Comparison of ENCODE assay signal across 1 cellular context in the genomic region with DNA sequence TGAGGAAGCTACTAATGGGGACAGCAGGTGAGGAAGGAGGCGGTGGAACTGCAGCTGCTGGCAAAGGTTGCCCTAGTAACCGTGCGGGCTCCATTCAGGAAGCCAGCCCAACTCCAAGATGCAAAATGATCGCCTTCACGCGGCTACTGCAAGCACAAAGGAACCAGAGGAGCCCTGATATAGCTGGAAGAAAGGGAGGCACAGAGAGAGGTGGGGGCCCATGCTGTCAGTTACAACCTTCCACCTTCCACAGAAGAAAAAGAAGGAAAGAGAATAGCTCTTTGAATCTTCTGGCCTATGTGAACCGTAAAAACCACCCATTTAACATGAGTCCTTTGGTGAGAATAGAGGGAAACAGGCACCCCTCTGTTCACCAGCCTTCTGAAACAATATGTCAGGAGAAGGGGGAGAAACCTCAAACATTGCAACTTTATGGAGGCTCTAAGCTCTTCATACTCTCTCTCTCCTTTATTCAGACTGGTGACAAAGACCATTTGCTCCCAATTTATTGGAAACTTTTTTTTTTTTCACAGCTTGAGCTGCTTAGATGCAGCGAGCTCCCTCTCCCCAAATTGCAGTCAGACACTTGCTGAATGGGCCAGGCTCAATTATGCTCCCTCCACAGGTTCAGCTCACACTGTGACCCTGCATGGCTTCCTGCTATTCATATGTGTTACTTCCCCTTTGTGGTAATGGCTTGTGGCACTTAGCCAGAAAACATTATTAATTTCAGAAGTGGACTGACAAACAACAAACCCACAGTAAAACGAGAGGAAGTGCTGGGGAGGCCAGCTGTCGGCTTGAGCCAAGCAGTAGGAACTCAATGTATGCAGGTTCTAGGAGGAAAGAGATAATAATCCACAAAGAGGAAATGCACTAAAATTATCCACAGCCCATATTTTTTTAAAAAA.
A peak's percentile ranks its signal among the peaks of the same experiment; 100 is the strongest.
TF ChIP-seq lines count a peak whose summit lies in the region.

No MANE protein-coding gene starts in this region.

TF ChIP-seq in HepG2, 621 proteins besides CTCF, POLR2A, EP300 and RAD21 (continued from another document and continues in another):
- TF ChIP-seq ZNF468 (CRISPR knock-in tag; IDR thresholded peaks at IDR 0.05) (no peak), NFE2L1 (CRISPR knock-in tag; IDR thresholded peaks at IDR 0.05; ENCODE audit: borderline replicate concordance) (no peak), TCF12 (IDR thresholded peaks at IDR 0.05) (no peak), TCF12 (CRISPR knock-in tag; IDR thresholded peaks at IDR 0.05) (no peak), PHF8 (CRISPR knock-in tag; IDR thresholded peaks at IDR 0.05) (no peak), ZNF614 (CRISPR knock-in tag; IDR thresholded peaks at IDR 0.05; ENCODE audit: borderline replicate concordance) (no peak), ZNF776 (CRISPR knock-in tag; IDR thresholded peaks at IDR 0.05) (no peak), NR2F6 (IDR thresholded peaks at IDR 0.05) (no peak), NR2F6 (CRISPR knock-in tag; IDR thresholded peaks at IDR 0.05) (0 out of 2 replicates have a peak, but pooled peaks have one; percentile 24), RCOR2 (CRISPR knock-in tag; IDR thresholded peaks at IDR 0.05) (no peak), ZNF660 (CRISPR knock-in tag; IDR thresholded peaks at IDR 0.05; ENCODE audit: borderline replicate concordance, low read depth) (no peak), ZNF367 (CRISPR knock-in tag; IDR thresholded peaks at IDR 0.05; ENCODE audit: borderline replicate concordance) (no peak), DMAP1 (CRISPR knock-in tag; IDR thresholded peaks at IDR 0.05) (no peak), SP2 (CRISPR knock-in tag; IDR thresholded peaks at IDR 0.05) (no peak), MED1 (CRISPR knock-in tag; IDR thresholded peaks at IDR 0.05) (no peak), ZNF878 (CRISPR knock-in tag; IDR thresholded peaks at IDR 0.05) (no peak), SOX13 (IDR thresholded peaks at IDR 0.05) (no peak), SOX13 (CRISPR knock-in tag; conservative IDR thresholded peaks at IDR 0.05 in 1 of 2, IDR thresholded peaks at IDR 0.05 in 1 of 2) (peak in 1 of 2 experiments; percentile 6; a peak in 1 of 4 replicates), BORCS8-MEF2B (CRISPR knock-in tag; IDR thresholded peaks at IDR 0.05) (no peak), MEIS2 (CRISPR knock-in tag; IDR thresholded peaks at IDR 0.05) (no peak), ZNF441 (CRISPR knock-in tag; IDR thresholded peaks at IDR 0.05; ENCODE audit: borderline replicate concordance) (no peak), SRSF9 (IDR thresholded peaks at IDR 0.05; ENCODE audit: borderline replicate concordance, insufficient read depth, low read depth, low read length, poor library complexity, severe bottlenecking) (no peak), SAP130 (CRISPR knock-in tag; IDR thresholded peaks at IDR 0.05; ENCODE audit: low read depth) (peak; percentile 44), ZMYM3 (CRISPR knock-in tag; IDR thresholded peaks at IDR 0.05) (no peak), FOXM1 (CRISPR knock-in tag; IDR thresholded peaks at IDR 0.05) (no peak), HDAC1 (CRISPR knock-in tag; IDR thresholded peaks at IDR 0.05) (peak; percentile 24; the same call in 1 of the 2 replicates), RFXANK (CRISPR knock-in tag; IDR thresholded peaks at IDR 0.05) (no peak), ARNT (IDR thresholded peaks at IDR 0.05) (no peak), ZNF451 (CRISPR knock-in tag; IDR thresholded peaks at IDR 0.05) (no peak), ZFP62 (CRISPR knock-in tag; IDR thresholded peaks at IDR 0.05) (no peak), NAIF1 (CRISPR knock-in tag; IDR thresholded peaks at IDR 0.05; ENCODE audit: borderline replicate concordance) (no peak)
- TF ChIP-seq, protein P1, sequence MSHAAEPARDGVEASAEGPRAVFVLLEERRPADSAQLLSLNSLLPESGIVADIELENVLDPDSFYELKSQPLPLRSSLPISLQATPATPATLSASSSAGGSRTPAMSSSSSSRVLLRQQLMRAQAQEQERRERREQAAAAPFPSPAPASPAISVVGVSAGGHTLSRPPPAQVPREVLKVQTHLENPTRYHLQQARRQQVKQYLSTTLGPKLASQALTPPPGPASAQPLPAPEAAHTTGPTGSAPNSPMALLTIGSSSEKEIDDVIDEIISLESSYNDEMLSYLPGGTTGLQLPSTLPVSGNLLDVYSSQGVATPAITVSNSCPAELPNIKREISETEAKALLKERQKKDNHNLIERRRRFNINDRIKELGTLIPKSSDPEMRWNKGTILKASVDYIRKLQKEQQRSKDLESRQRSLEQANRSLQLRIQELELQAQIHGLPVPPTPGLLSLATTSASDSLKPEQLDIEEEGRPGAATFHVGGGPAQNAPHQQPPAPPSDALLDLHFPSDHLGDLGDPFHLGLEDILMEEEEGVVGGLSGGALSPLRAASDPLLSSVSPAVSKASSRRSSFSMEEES (CRISPR knock-in tag; IDR thresholded peaks at IDR 0.05): 0 out of 2 replicates have a peak, but pooled peaks have one; percentile 17
- TF ChIP-seq, protein P2, sequence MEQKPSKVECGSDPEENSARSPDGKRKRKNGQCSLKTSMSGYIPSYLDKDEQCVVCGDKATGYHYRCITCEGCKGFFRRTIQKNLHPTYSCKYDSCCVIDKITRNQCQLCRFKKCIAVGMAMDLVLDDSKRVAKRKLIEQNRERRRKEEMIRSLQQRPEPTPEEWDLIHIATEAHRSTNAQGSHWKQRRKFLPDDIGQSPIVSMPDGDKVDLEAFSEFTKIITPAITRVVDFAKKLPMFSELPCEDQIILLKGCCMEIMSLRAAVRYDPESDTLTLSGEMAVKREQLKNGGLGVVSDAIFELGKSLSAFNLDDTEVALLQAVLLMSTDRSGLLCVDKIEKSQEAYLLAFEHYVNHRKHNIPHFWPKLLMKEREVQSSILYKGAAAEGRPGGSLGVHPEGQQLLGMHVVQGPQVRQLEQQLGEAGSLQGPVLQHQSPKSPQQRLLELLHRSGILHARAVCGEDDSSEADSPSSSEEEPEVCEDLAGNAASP (CRISPR knock-in tag; IDR thresholded peaks at IDR 0.05; ENCODE audit: borderline replicate concordance): no peak
- TF ChIP-seq, protein P3, sequence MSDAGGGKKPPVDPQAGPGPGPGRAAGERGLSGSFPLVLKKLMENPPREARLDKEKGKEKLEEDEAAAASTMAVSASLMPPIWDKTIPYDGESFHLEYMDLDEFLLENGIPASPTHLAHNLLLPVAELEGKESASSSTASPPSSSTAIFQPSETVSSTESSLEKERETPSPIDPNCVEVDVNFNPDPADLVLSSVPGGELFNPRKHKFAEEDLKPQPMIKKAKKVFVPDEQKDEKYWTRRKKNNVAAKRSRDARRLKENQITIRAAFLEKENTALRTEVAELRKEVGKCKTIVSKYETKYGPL (CRISPR knock-in tag; IDR thresholded peaks at IDR 0.05): no peak
- TF ChIP-seq, protein P4, sequence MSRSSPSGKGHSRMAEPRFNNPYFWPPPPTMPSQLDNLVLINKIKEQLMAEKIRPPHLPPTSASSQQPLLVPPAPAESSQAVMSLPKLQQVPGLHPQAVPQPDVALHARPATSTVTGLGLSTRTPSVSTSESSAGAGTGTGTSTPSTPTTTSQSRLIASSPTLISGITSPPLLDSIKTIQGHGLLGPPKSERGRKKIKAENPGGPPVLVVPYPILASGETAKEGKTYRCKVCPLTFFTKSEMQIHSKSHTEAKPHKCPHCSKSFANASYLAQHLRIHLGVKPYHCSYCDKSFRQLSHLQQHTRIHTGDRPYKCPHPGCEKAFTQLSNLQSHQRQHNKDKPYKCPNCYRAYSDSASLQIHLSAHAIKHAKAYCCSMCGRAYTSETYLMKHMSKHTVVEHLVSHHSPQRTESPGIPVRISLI (CRISPR knock-in tag; IDR thresholded peaks at IDR 0.05; ENCODE audit: borderline replicate concordance): peak; percentile 45; the same call in 1 of the 2 replicates
- TF ChIP-seq, protein P5, sequence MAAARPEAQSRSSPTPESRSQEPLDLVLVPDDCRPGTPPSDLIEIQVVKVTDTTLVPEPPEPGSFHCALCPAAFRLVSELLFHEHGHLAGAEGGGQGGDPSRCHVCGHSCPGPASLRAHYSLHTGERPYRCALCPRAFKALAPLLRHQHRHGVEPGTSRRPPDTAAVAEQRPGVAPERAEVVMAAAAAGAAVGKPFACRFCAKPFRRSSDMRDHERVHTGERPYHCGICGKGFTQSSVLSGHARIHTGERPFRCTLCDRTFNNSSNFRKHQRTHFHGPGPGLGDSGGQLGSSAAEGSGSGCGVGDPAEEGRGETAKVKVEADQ (CRISPR knock-in tag; IDR thresholded peaks at IDR 0.05; ENCODE audit: borderline replicate concordance): no peak
- TF ChIP-seq, protein P6, sequence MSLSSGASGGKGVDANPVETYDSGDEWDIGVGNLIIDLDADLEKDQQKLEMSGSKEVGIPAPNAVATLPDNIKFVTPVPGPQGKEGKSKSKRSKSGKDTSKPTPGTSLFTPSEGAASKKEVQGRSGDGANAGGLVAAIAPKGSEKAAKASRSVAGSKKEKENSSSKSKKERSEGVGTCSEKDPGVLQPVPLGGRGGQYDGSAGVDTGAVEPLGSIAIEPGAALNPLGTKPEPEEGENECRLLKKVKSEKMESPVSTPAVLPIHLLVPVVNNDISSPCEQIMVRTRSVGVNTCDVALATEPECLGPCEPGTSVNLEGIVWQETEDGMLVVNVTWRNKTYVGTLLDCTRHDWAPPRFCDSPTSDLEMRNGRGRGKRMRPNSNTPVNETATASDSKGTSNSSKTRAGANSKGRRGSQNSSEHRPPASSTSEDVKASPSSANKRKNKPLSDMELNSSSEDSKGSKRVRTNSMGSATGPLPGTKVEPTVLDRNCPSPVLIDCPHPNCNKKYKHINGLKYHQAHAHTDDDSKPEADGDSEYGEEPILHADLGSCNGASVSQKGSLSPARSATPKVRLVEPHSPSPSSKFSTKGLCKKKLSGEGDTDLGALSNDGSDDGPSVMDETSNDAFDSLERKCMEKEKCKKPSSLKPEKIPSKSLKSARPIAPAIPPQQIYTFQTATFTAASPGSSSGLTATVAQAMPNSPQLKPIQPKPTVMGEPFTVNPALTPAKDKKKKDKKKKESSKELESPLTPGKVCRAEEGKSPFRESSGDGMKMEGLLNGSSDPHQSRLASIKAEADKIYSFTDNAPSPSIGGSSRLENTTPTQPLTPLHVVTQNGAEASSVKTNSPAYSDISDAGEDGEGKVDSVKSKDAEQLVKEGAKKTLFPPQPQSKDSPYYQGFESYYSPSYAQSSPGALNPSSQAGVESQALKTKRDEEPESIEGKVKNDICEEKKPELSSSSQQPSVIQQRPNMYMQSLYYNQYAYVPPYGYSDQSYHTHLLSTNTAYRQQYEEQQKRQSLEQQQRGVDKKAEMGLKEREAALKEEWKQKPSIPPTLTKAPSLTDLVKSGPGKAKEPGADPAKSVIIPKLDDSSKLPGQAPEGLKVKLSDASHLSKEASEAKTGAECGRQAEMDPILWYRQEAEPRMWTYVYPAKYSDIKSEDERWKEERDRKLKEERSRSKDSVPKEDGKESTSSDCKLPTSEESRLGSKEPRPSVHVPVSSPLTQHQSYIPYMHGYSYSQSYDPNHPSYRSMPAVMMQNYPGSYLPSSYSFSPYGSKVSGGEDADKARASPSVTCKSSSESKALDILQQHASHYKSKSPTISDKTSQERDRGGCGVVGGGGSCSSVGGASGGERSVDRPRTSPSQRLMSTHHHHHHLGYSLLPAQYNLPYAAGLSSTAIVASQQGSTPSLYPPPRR (CRISPR knock-in tag; IDR thresholded peaks at IDR 0.05; ENCODE audit: borderline replicate concordance): no peak
- TF ChIP-seq, protein P7, sequence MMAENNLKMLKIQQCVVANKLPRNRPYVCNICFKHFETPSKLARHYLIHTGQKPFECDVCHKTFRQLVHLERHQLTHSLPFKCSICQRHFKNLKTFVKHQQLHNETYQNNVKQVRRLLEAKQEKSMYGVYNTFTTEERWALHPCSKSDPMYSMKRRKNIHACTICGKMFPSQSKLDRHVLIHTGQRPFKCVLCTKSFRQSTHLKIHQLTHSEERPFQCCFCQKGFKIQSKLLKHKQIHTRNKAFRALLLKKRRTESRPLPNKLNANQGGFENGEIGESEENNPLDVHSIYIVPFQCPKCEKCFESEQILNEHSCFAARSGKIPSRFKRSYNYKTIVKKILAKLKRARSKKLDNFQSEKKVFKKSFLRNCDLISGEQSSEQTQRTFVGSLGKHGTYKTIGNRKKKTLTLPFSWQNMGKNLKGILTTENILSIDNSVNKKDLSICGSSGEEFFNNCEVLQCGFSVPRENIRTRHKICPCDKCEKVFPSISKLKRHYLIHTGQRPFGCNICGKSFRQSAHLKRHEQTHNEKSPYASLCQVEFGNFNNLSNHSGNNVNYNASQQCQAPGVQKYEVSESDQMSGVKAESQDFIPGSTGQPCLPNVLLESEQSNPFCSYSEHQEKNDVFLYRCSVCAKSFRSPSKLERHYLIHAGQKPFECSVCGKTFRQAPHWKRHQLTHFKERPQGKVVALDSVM (CRISPR knock-in tag; IDR thresholded peaks at IDR 0.05): no peak
- TF ChIP-seq, protein P8, sequence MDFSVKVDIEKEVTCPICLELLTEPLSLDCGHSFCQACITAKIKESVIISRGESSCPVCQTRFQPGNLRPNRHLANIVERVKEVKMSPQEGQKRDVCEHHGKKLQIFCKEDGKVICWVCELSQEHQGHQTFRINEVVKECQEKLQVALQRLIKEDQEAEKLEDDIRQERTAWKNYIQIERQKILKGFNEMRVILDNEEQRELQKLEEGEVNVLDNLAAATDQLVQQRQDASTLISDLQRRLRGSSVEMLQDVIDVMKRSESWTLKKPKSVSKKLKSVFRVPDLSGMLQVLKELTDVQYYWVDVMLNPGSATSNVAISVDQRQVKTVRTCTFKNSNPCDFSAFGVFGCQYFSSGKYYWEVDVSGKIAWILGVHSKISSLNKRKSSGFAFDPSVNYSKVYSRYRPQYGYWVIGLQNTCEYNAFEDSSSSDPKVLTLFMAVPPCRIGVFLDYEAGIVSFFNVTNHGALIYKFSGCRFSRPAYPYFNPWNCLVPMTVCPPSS (IDR thresholded peaks at IDR 0.05): no peak
- TF ChIP-seq, protein P9, sequence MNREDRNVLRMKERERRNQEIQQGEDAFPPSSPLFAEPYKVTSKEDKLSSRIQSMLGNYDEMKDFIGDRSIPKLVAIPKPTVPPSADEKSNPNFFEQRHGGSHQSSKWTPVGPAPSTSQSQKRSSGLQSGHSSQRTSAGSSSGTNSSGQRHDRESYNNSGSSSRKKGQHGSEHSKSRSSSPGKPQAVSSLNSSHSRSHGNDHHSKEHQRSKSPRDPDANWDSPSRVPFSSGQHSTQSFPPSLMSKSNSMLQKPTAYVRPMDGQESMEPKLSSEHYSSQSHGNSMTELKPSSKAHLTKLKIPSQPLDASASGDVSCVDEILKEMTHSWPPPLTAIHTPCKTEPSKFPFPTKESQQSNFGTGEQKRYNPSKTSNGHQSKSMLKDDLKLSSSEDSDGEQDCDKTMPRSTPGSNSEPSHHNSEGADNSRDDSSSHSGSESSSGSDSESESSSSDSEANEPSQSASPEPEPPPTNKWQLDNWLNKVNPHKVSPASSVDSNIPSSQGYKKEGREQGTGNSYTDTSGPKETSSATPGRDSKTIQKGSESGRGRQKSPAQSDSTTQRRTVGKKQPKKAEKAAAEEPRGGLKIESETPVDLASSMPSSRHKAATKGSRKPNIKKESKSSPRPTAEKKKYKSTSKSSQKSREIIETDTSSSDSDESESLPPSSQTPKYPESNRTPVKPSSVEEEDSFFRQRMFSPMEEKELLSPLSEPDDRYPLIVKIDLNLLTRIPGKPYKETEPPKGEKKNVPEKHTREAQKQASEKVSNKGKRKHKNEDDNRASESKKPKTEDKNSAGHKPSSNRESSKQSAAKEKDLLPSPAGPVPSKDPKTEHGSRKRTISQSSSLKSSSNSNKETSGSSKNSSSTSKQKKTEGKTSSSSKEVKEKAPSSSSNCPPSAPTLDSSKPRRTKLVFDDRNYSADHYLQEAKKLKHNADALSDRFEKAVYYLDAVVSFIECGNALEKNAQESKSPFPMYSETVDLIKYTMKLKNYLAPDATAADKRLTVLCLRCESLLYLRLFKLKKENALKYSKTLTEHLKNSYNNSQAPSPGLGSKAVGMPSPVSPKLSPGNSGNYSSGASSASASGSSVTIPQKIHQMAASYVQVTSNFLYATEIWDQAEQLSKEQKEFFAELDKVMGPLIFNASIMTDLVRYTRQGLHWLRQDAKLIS (CRISPR knock-in tag; IDR thresholded peaks at IDR 0.05): no peak; the same call in 1 of the 2 replicates
- TF ChIP-seq, protein P10, sequence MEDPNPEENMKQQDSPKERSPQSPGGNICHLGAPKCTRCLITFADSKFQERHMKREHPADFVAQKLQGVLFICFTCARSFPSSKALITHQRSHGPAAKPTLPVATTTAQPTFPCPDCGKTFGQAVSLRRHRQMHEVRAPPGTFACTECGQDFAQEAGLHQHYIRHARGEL (CRISPR knock-in tag; IDR thresholded peaks at IDR 0.05): no peak
